In genomic region chr6:145623231-145623630, GRCh38 we compare ENCODE assay signal across 27 cellular contexts.
DNase-seq lines count a peak whose midpoint lies in the region; ATAC-seq, FAIRE-seq and TF ChIP-seq lines count a peak whose summit lies in the region.
"Had no signal": no experiment of that assay in that cellular context is flagged by ENCODE, and none has a peak within 500 bp of the region (broad histone marks: within the 10 kb centered on the region; RNA-seq: fewer than 3 reads in every experiment).

No MANE protein-coding gene starts in this region.

- H3K9me2 ChIP-seq in GM23338 (ENCODE audit: insufficient read depth): no peaks in the 10 kb centered on the region

- H3K56ac ChIP-seq in mesendoderm (ENCODE audit: low read length): no peak overlapping the region

- ATAC-seq in GM23338: no peak
- peak; percentile 11 for ATAC-seq in foreskin keratinocyte

- H3K4me3 ChIP-seq in GM23338 (no peak overlapping the region), mesendoderm (ENCODE audit: low read length) (no peak overlapping the region), small intestine (ENCODE audit: low read depth in 1 of 2, low read length in 2 of 2) (no peak overlapping the region)
- H3K4me3 ChIP-seq: BLaER1 had no signal

- no peaks in the 10 kb centered on the region for H4K20me1 ChIP-seq in GM23338 (replicated peaks; ENCODE audit: insufficient read depth)
- H4K20me1 ChIP-seq: BLaER1 had no signal

- no peak overlapping the region for H3K27ac Mint-ChIP-seq in GM23338
- no peak overlapping the region for H3K27ac Mint-ChIP-seq in activated T-cell treated with anti-CD3 and anti-CD28 coated beads, Interleukin-2, amount 50 U/mL, for 24 hours
- H3K27ac Mint-ChIP-seq: CD14-positive monocyte; CD4-positive, alpha-beta memory T cell; CD4-positive, CD25-positive, alpha-beta regulatory T cell; CD8-positive, alpha-beta memory T cell had no signal

- no peaks in the 10 kb centered on the region for H3K36me3 Mint-ChIP-seq in GM23338 (ENCODE audit: low read depth)
- H3K36me3 Mint-ChIP-seq in activated T-cell treated with anti-CD3 and anti-CD28 coated beads, Interleukin-2, amount 50 U/mL, for 24 hours (ENCODE audit: low read depth): peaks cover 14% of the 10 kb centered on the region

- H3F3A ChIP-seq in GM23338 (replicated peaks; ENCODE audit: low read depth): no peaks in the 10 kb centered on the region

- no peak overlapping the region for H4K8ac ChIP-seq in mesendoderm (ENCODE audit: low read depth, low read length)

- H3K4me1 Mint-ChIP-seq in GM23338: no peaks in the 10 kb centered on the region
- no peaks in the 10 kb centered on the region for H3K4me1 Mint-ChIP-seq in activated T-cell treated with anti-CD3 and anti-CD28 coated beads, Interleukin-2, amount 50 U/mL, for 24 hours (ENCODE audit: low read depth)
- H3K4me1 Mint-ChIP-seq: CD14-positive monocyte; CD4-positive, alpha-beta memory T cell; CD4-positive, CD25-positive, alpha-beta regulatory T cell; CD8-positive, alpha-beta memory T cell had no signal

- H3K4me3 Mint-ChIP-seq in GM23338: no peak overlapping the region
- H3K4me3 Mint-ChIP-seq in activated T-cell treated with anti-CD3 and anti-CD28 coated beads, Interleukin-2, amount 50 U/mL, for 24 hours: no peak overlapping the region
- H3K4me3 Mint-ChIP-seq: CD14-positive monocyte; CD4-positive, alpha-beta memory T cell; CD4-positive, CD25-positive, alpha-beta regulatory T cell; CD8-positive, alpha-beta memory T cell had no signal

- no peak overlapping the region for H4K5ac ChIP-seq in mesendoderm (ENCODE audit: low read length)

- no peak overlapping the region for H3K27ac ChIP-seq in GM23338 (ENCODE audit: low read depth)
- H3K27ac ChIP-seq in foreskin keratinocyte: no peak overlapping the region
- no peak overlapping the region for H3K27ac ChIP-seq in mesendoderm (ENCODE audit: low read depth, low read length)
- H3K27ac ChIP-seq in small intestine (ENCODE audit: low read depth in 1 of 2, low read length in 1 of 2): no peak overlapping the region
- H3K27ac ChIP-seq: BLaER1 had no signal

- H3K4me1 ChIP-seq in GM23338 (ENCODE audit: insufficient read depth): no peaks in the 10 kb centered on the region
- H3K4me1 ChIP-seq in foreskin keratinocyte: no peaks in the 10 kb centered on the region
- H3K4me1 ChIP-seq in mesendoderm (ENCODE audit: control insufficient read depth, low read depth, low read length): no peaks in the 10 kb centered on the region
- H3K4me1 ChIP-seq in small intestine (ENCODE audit: control insufficient read depth in 2 of 2, insufficient read depth in 1 of 2, low read depth in 1 of 2, low read length in 1 of 2): no peaks in the 10 kb centered on the region
- H3K4me1 ChIP-seq: BE2C had no signal

- H3K9me3 Mint-ChIP-seq in GM23338: no peaks in the 10 kb centered on the region; the same call in 2 of the 3 replicates
- H3K9me3 Mint-ChIP-seq in activated T-cell treated with anti-CD3 and anti-CD28 coated beads, Interleukin-2, amount 50 U/mL, for 24 hours: peaks cover 5% of the 10 kb centered on the region
- H3K9me3 Mint-ChIP-seq: CD8-positive, alpha-beta memory T cell had no signal

- no peak for TF ChIP-seq CTCF in GM23338 (conservative IDR thresholded peaks at IDR 0.05; ENCODE audit: low read depth in 2 of 2)
- TF ChIP-seq CTCF in foreskin keratinocyte (conservative IDR thresholded peaks at IDR 0.05): no peak

- no CpG with 5 or more reads among the region's 1 CpG for WGBS in mesendoderm (ENCODE audit: extremely low coverage, insufficient coverage, low lambda C conversion rate)
- WGBS in small intestine, 3 donors: 87 to 100% (median 90%) methylated on average over 1 of the region's 1 CpG

- H2BK120ac ChIP-seq in mesendoderm (ENCODE audit: low read depth, low read length): no peak overlapping the region

- H3K79me1 ChIP-seq in mesendoderm (ENCODE audit: low read length): no peaks in the 10 kb centered on the region

- H3K9me3 ChIP-seq in small intestine (ENCODE audit: control insufficient read depth, low read depth): no peaks in the 10 kb centered on the region
- H3K9me3 ChIP-seq: BE2C had no signal

- H3K27me3 ChIP-seq in GM23338 (ENCODE audit: insufficient read depth) (no peaks in the 10 kb centered on the region), foreskin keratinocyte (no peaks in the 10 kb centered on the region), mesendoderm (ENCODE audit: insufficient read depth, low read length, poor library complexity) (no peaks in the 10 kb centered on the region), small intestine (ENCODE audit: control insufficient read depth in 2 of 2, insufficient read depth in 2 of 2, low read length in 2 of 2) (no peaks in the 10 kb centered on the region)
- H3K27me3 ChIP-seq: BE2C, BLaER1 had no signal

- H3K18ac ChIP-seq in mesendoderm (ENCODE audit: low read length): no peak overlapping the region

- H3K79me2 ChIP-seq in GM23338 (replicated peaks; ENCODE audit: insufficient read depth): no peaks in the 10 kb centered on the region
- no peaks in the 10 kb centered on the region for H3K79me2 ChIP-seq in mesendoderm (ENCODE audit: control insufficient read depth, insufficient read depth, low read length)

- H2AFZ ChIP-seq in GM23338: no peak overlapping the region

- FAIRE-seq in small intestine (lab: Jason Lieb, UNC): no peak
- no peak for FAIRE-seq in RCC 7860 (lab: Jason Lieb, UNC)
- FAIRE-seq: A204.1, G401.6, GM12891 had no signal

- H2BK5ac ChIP-seq in mesendoderm (ENCODE audit: low read length): no peak overlapping the region

- no peak overlapping the region for H3K4ac ChIP-seq in mesendoderm (ENCODE audit: low read depth, low read length)

- no peak overlapping the region for H3K23ac ChIP-seq in mesendoderm (ENCODE audit: low read length)

- H3K27me3 Mint-ChIP-seq in GM23338 (ENCODE audit: insufficient read depth, low read depth, poor library complexity): no peaks in the 10 kb centered on the region
- no peaks in the 10 kb centered on the region for H3K27me3 Mint-ChIP-seq in activated T-cell treated with anti-CD3 and anti-CD28 coated beads, Interleukin-2, amount 50 U/mL, for 24 hours
- H3K27me3 Mint-ChIP-seq: CD4-positive, alpha-beta memory T cell; CD4-positive, CD25-positive, alpha-beta regulatory T cell; CD8-positive, alpha-beta memory T cell had no signal

- H3K9ac ChIP-seq in mesendoderm (ENCODE audit: low read length): no peak overlapping the region
- H3K9ac ChIP-seq: BLaER1 had no signal

- no peak overlapping the region for H2BK15ac ChIP-seq in mesendoderm (replicated peaks; ENCODE audit: low read depth)

- DNase-seq in GM23338 (ENCODE audit: low spot score): peak; percentile 6
- no peak for DNase-seq in foreskin keratinocyte
- DNase-seq in mesendoderm: peak; percentile 30
- DNase-seq in small intestine: no peak
- DNase-seq in NCI-H1694 (lab: John Stamatoyannopoulos, UW): no peak
- no peak for DNase-seq in RCC 7860 (ENCODE audit: low spot score)
- no peak for DNase-seq in activated T-cell treated with anti-CD3 and anti-CD28 coated beads, Interleukin-2, amount 50 U/mL, for 24 hours
- DNase-seq: 8988T; ACHN; BE2C; C1 segment of cervical spinal cord; CD4-positive, alpha-beta memory T cell; CD4-positive, CD25-positive, alpha-beta regulatory T cell; CD8-positive, alpha-beta memory T cell; COR-L47; DMS 273 treated with DMSO at 0.1 percent for 48 hours; DMS153; DMS53; DMS79; DND-41; EL; GF-D8 had no signal

- H3K36me3 ChIP-seq in GM23338 (ENCODE audit: insufficient read depth): no peaks in the 10 kb centered on the region
- no peaks in the 10 kb centered on the region for H3K36me3 ChIP-seq in mesendoderm (ENCODE audit: control insufficient read depth, insufficient read depth, low read length)
- H3K36me3 ChIP-seq in small intestine (ENCODE audit: control insufficient read depth in 2 of 2, insufficient read depth in 2 of 2, low read length in 2 of 2): no peaks in the 10 kb centered on the region
- H3K36me3 ChIP-seq: BE2C had no signal

- H3K4me2 ChIP-seq in GM23338 (no peak overlapping the region), mesendoderm (ENCODE audit: low read length) (no peak overlapping the region)
- H3K4me2 ChIP-seq: BLaER1 had no signal

- H2AK5ac ChIP-seq in mesendoderm (ENCODE audit: low read length): no peak overlapping the region

TF ChIP-seq in GM23338, 12 proteins besides CTCF, POLR2A, EP300 and RAD21 (continues in another document):
- TF ChIP-seq EZH2 (IDR thresholded peaks at IDR 0.05; ENCODE audit: low read depth, unreplicated experiment) (no peak), ZNF331 (CRISPR knock-in tag; IDR thresholded peaks at IDR 0.05; ENCODE audit: low read depth) (no peak), JUNB (IDR thresholded peaks at IDR 0.05; ENCODE audit: unreplicated experiment) (no peak), EZH2phosphoT487 (IDR thresholded peaks at IDR 0.05; ENCODE audit: unreplicated experiment) (no peak), ZNF114 (CRISPR knock-in tag; IDR thresholded peaks at IDR 0.05) (no peak), STAT1 (IDR thresholded peaks at IDR 0.05; ENCODE audit: unreplicated experiment) (no peak), CREB1 (CRISPR knock-in tag; IDR thresholded peaks at IDR 0.05; ENCODE audit: low read depth) (no peak), REST (IDR thresholded peaks at IDR 0.05; ENCODE audit: unreplicated experiment) (no peak)

Comparison
In these comparisons a context has a peak if more than half of its experiments do, and no peak if none do; other contexts are left out.
1. DNase-seq: peak in GM23338 (single experiment) and mesendoderm (single experiment); none in foreskin keratinocyte (0 of 2), small intestine (single experiment), NCI-H1694 (single experiment), RCC 7860 (single experiment) and activated T-cell treated with anti-CD3 and anti-CD28 coated beads, Interleukin-2, amount 50 U/mL, for 24 hours (single experiment).